Comparison of ENCODE assay signal across 9 cellular contexts in the genomic region with DNA sequence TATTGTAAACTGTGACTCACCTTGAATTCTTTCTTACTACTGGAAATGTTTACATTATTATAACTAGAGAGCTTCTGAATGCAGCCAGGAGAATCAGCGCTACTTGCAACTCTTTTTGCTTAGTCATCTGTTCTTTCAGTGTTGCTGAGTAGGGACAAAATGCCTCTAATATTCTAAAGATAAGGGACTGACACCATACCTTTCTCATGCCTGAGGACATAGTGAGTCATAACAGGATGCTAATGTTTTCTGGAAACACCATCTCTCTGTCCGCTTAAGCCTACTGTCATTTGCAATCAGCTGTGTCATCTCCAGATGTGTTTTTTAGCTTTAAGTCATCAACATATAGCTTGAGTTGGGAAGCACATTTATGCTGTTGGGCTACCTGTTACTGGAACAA.
DNase-seq lines count a peak whose midpoint lies in the region; ATAC-seq, FAIRE-seq and TF ChIP-seq lines count a peak whose summit lies in the region.
"Had no signal": no experiment of that assay in that cellular context is flagged by ENCODE, and none has a peak within 500 bp of the region (broad histone marks: within the 10 kb centered on the region; RNA-seq: fewer than 3 reads in every experiment).

No MANE protein-coding gene starts in this region.

- no peaks in the 10 kb centered on the region for H3K36me3 Mint-ChIP-seq in T-helper 2 cell treated with Interferon-gamma antibody and Interleukin-4, amounts not matched to agents 5 μg/mL and 100 μg/mL, for 36 hours (ENCODE audit: low read depth)
- H3K36me3 Mint-ChIP-seq: brain had no signal

- no peak overlapping the region for H3K9ac ChIP-seq in keratinocyte (ENCODE audit: control insufficient read depth, extremely low read depth, insufficient read depth, low read length)

- H3K4me3 ChIP-seq in keratinocyte (ENCODE audit: control insufficient read depth in 2 of 3, extremely low read depth in 1 of 3, insufficient read depth in 2 of 3, low read depth in 1 of 3, low read length in 3 of 3) = no peak overlapping the region

- no peaks in the 10 kb centered on the region for H3K9me3 Mint-ChIP-seq in T-helper 2 cell treated with Interferon-gamma antibody and Interleukin-4, amounts not matched to agents 5 μg/mL and 100 μg/mL, for 36 hours
- H3K9me3 Mint-ChIP-seq: brain had no signal

- dilution Hi-C loops in keratinocyte (cut with MboI; ENCODE audit: extremely low pct_ligation_motif_present, low sequenced_read_pairs) = no loop called here

- no peaks in the 10 kb centered on the region for H3K9me3 ChIP-seq in keratinocyte (ENCODE audit: control insufficient read depth, low read depth, low read length)

- peaks cover 13% of the 10 kb centered on the region for H3K27me3 Mint-ChIP-seq in T-helper 2 cell treated with Interferon-gamma antibody and Interleukin-4, amounts not matched to agents 5 μg/mL and 100 μg/mL, for 36 hours (ENCODE audit: low read depth)
- H3K27me3 Mint-ChIP-seq: brain had no signal

- FAIRE-seq in keratinocyte (lab: Jason Lieb, UNC) = peak; percentile 58

- no peak overlapping the region for H3K27ac ChIP-seq in keratinocyte (ENCODE audit: control insufficient read depth, insufficient read depth, low read length)

- no peak for TF ChIP-seq CTCF in keratinocyte (optimal IDR thresholded peaks at IDR 0.05 in 1 of 3, IDR thresholded peaks at IDR 0.05 in 1 of 3, conservative IDR thresholded peaks at IDR 0.05 in 1 of 3; ENCODE audit: extremely low read depth in 1 of 3, insufficient read depth in 2 of 3, low read length in 3 of 3)

- H3K9me1 ChIP-seq in keratinocyte (ENCODE audit: control insufficient read depth, extremely low read depth, insufficient read depth, low read length) = no peaks in the 10 kb centered on the region

- H3K36me3 ChIP-seq in keratinocyte (ENCODE audit: control insufficient read depth in 2 of 2, extremely low read depth in 1 of 2, insufficient read depth in 2 of 2, low read length in 2 of 2) = no peaks in the 10 kb centered on the region

- no peak overlapping the region for H3K4me3 Mint-ChIP-seq in T-helper 2 cell treated with Interferon-gamma antibody and Interleukin-4, amounts not matched to agents 5 μg/mL and 100 μg/mL, for 36 hours
- H3K4me3 Mint-ChIP-seq: brain had no signal

- no peak overlapping the region for H3K27ac Mint-ChIP-seq in T-helper 2 cell treated with Interferon-gamma antibody and Interleukin-4, amounts not matched to agents 5 μg/mL and 100 μg/mL, for 36 hours
- H3K27ac Mint-ChIP-seq: brain had no signal

- peaks cover 5% of the 10 kb centered on the region for H3K4me1 Mint-ChIP-seq in T-helper 2 cell treated with Interferon-gamma antibody and Interleukin-4, amounts not matched to agents 5 μg/mL and 100 μg/mL, for 36 hours (ENCODE audit: low read depth)
- H3K4me1 Mint-ChIP-seq: brain had no signal

- no peaks in the 10 kb centered on the region for H3K79me2 ChIP-seq in keratinocyte (ENCODE audit: control insufficient read depth, insufficient read depth, low read length)

- H4K20me1 ChIP-seq in keratinocyte (ENCODE audit: control insufficient read depth, extremely low read depth, insufficient read depth, low read length) = no peaks in the 10 kb centered on the region

- DNase-seq in M059J (ENCODE audit: low read depth) = peak; percentile 71
- DNase-seq in keratinocyte (ENCODE audit: low read depth, low spot score) = peak; percentile 21
- DNase-seq in T-helper 2 cell treated with Interferon-gamma antibody and Interleukin-4, amounts not matched to agents 5 μg/mL and 100 μg/mL, for 36 hours (ENCODE audit: low spot score) = no peak
- no peak for DNase-seq in AML-193 (lab: John Stamatoyannopoulos, UW)
- DNase-seq in AG20443 (ENCODE audit: low spot score) = no peak
- DNase-seq in DMS153 treated with DMSO at 0.1 percent for 48 hours (lab: John Stamatoyannopoulos, UW; ENCODE audit: unreplicated experiment) = no peak

- ATAC-seq in GM18873 (IDR thresholded peaks at IDR 0.05; ENCODE audit: low FRiP score, unreplicated experiment) = peak; percentile 91
- ATAC-seq in HG02588 (IDR thresholded peaks at IDR 0.05; ENCODE audit: unreplicated experiment) = peak; percentile 92

- no peak overlapping the region for H3K4me2 ChIP-seq in keratinocyte (ENCODE audit: control insufficient read depth, extremely low read depth, insufficient read depth, low read depth, low read length)

- no peak overlapping the region for H2AFZ ChIP-seq in keratinocyte (ENCODE audit: control insufficient read depth, low read length)

- H3K27me3 ChIP-seq in keratinocyte (ENCODE audit: control insufficient read depth, extremely low read depth, insufficient read depth, low read length) = no peaks in the 10 kb centered on the region

- H3K4me1 ChIP-seq in keratinocyte (ENCODE audit: control insufficient read depth, extremely low read depth, insufficient read depth, low read length) = peaks cover 5% of the 10 kb centered on the region

Comparison
In these comparisons a context has a peak if more than half of its experiments do, and no peak if none do; other contexts are left out.
1. DNase-seq: peak in M059J (single experiment) and keratinocyte (single experiment); none in T-helper 2 cell treated with Interferon-gamma antibody and Interleukin-4, amounts not matched to agents 5 μg/mL and 100 μg/mL, for 36 hours (single experiment), AML-193 (0 of 2), AG20443 (single experiment) and DMS153 treated with DMSO at 0.1 percent for 48 hours (single experiment).